23 cellular contexts compared by ENCODE assay signal in the genomic region with DNA sequence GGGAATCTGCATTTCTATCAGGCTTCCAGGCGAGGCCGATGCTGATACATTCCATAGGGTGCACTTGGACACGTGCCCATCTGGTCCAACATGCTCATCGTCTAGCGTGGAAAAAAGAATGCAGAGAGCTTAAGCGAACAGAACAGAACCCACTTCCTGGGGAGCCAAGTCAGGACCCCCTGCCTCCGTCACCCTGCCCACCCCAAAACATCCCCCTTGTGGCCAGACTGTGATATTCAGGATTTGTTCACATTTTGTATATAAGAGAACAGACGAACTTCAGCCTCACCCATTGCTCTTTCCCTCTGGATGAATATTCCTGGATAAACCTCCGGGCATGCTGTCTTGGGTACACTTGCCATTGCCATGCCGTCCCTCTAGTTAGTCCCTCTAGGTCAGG. TPM values are rescaled to one million over a fixed set of nuclear protein-coding genes. Genes with fewer than 3 reads are reported as not detected.
"Had no signal": no experiment of that assay in that cellular context is flagged by ENCODE, and none has a peak within 500 bp of the region (broad histone marks: within the 10 kb centered on the region; RNA-seq: fewer than 3 reads in every experiment).

No MANE protein-coding gene starts in this region.

- ATAC-seq: activated T-cell treated with anti-CD3 and anti-CD28 coated beads, Interleukin-2, amount 50 U/mL, for 72 hours; gastrocnemius medialis; heart left ventricle; left ventricle myocardium superior; naive thymus-derived CD4-positive, alpha-beta T cell had no signal

- H3K4me3 ChIP-seq: coronary artery, gastrocnemius medialis, heart left ventricle, ovary, sigmoid colon, tibial artery, uterus had no signal

- H3K4me1 ChIP-seq: gastrocnemius medialis, heart left ventricle, sigmoid colon, uterus had no signal

- H3K27ac Mint-ChIP-seq: activated T-cell treated with anti-CD3 and anti-CD28 coated beads, Interleukin-2, amount 50 U/mL, for 72 hours; memory B cell; naive thymus-derived CD4-positive, alpha-beta T cell; stimulated activated memory B cell treated with anti-CD40 and anti-IgM and Interleukin-4, amounts not matched to agents 10 μg/mL and 1 μg/mL and 100 μg/mL, for 72 hours; T-helper 1 cell treated with Interleukin-12 subunit alpha and Interleukin-12 subunit beta and Interleukin-4 antibody, amounts not matched to agents 30 μg/mL and 1 μg/mL, for 36 hours had no signal

- H3K4me1 Mint-ChIP-seq: central memory CD8-positive, alpha-beta T cell; memory B cell; stimulated activated memory B cell treated with anti-CD40 and anti-IgM and Interleukin-4, amounts not matched to agents 10 μg/mL and 1 μg/mL and 100 μg/mL, for 72 hours had no signal

- H3K36me3 Mint-ChIP-seq: memory B cell; naive thymus-derived CD4-positive, alpha-beta T cell; stimulated activated memory B cell treated with anti-CD40 and anti-IgM and Interleukin-4, amounts not matched to agents 10 μg/mL and 1 μg/mL and 100 μg/mL, for 72 hours had no signal

- H3K36me3 ChIP-seq: gastrocnemius medialis, heart left ventricle, ovary, sigmoid colon, tibial artery, uterus had no signal

- FAIRE-seq: endometrium had no signal

- H3K9me3 ChIP-seq: gastrocnemius medialis, heart left ventricle, ovary, sigmoid colon, tibial artery, uterus had no signal

- DNase-seq: activated CD4-positive, alpha-beta T cell treated with anti-CD3 and anti-CD28 coated beads for 1 hour; activated effector memory CD4-positive, alpha-beta T cell treated with anti-CD3 and anti-CD28 coated beads, Interleukin-2, amount 50 U/mL, for 16 hours; activated naive CD4-positive, alpha-beta T cell treated with anti-CD3 and anti-CD28 coated beads, Interleukin-2, amount 50 U/mL, for 16 hours; activated T-cell treated with anti-CD3 and anti-CD28 coated beads, Interleukin-2, amount 50 U/mL, for 72 hours; aorta; erythroblast; gastrocnemius medialis; heart left ventricle; left ventricle myocardium superior; naive thymus-derived CD4-positive, alpha-beta T cell; ovary; sigmoid colon; stimulated activated CD4-positive, alpha-beta T cell treated with anti-CD3 and anti-CD28 coated beads, Interleukin-4, amount 100 ng/mL, for 4 hours; tibial artery; uterus had no signal

- H3K27ac ChIP-seq: coronary artery, gastrocnemius medialis, heart left ventricle, ovary, sigmoid colon, tibial artery, uterus had no signal

- H3K4me3 Mint-ChIP-seq: activated T-cell treated with anti-CD3 and anti-CD28 coated beads, Interleukin-2, amount 50 U/mL, for 72 hours; central memory CD8-positive, alpha-beta T cell; memory B cell; naive thymus-derived CD4-positive, alpha-beta T cell; stimulated activated memory B cell treated with anti-CD40 and anti-IgM and Interleukin-4, amounts not matched to agents 10 μg/mL and 1 μg/mL and 100 μg/mL, for 72 hours; T-helper 1 cell treated with Interleukin-12 subunit alpha and Interleukin-12 subunit beta and Interleukin-4 antibody, amounts not matched to agents 30 μg/mL and 1 μg/mL, for 36 hours had no signal

- H3K27me3 Mint-ChIP-seq: memory B cell had no signal

- H3K9me3 Mint-ChIP-seq: activated T-cell treated with anti-CD3 and anti-CD28 coated beads, Interleukin-2, amount 50 U/mL, for 72 hours; central memory CD8-positive, alpha-beta T cell; memory B cell; naive thymus-derived CD4-positive, alpha-beta T cell; stimulated activated memory B cell treated with anti-CD40 and anti-IgM and Interleukin-4, amounts not matched to agents 10 μg/mL and 1 μg/mL and 100 μg/mL, for 72 hours; T-helper 1 cell treated with Interleukin-12 subunit alpha and Interleukin-12 subunit beta and Interleukin-4 antibody, amounts not matched to agents 30 μg/mL and 1 μg/mL, for 36 hours had no signal

- H3K27me3 ChIP-seq: gastrocnemius medialis, ovary, uterus had no signal

RNA-seq across cellular contexts. Expression of a gene that starts 4.3 kb away (rescaled TPM):
- total RNA-seq: activated CD8-positive, alpha-beta memory T cell treated with anti-CD3 and anti-CD28 coated beads for 36 hours; activated T-cell treated with anti-CD3 and anti-CD28 coated beads, Interleukin-2, amount 50 U/mL, for 72 hours; aorta; gastrocnemius medialis; heart left ventricle; left ventricle myocardium superior; naive thymus-derived CD4-positive, alpha-beta T cell; sigmoid colon; subcutaneous adipose tissue had no signal
- polyA plus RNA-seq: aorta; heart left ventricle; naive thymus-derived CD4-positive, alpha-beta T cell; sigmoid colon had no signal
